ENCODE assay signal across 8 cellular contexts in the genomic region with DNA sequence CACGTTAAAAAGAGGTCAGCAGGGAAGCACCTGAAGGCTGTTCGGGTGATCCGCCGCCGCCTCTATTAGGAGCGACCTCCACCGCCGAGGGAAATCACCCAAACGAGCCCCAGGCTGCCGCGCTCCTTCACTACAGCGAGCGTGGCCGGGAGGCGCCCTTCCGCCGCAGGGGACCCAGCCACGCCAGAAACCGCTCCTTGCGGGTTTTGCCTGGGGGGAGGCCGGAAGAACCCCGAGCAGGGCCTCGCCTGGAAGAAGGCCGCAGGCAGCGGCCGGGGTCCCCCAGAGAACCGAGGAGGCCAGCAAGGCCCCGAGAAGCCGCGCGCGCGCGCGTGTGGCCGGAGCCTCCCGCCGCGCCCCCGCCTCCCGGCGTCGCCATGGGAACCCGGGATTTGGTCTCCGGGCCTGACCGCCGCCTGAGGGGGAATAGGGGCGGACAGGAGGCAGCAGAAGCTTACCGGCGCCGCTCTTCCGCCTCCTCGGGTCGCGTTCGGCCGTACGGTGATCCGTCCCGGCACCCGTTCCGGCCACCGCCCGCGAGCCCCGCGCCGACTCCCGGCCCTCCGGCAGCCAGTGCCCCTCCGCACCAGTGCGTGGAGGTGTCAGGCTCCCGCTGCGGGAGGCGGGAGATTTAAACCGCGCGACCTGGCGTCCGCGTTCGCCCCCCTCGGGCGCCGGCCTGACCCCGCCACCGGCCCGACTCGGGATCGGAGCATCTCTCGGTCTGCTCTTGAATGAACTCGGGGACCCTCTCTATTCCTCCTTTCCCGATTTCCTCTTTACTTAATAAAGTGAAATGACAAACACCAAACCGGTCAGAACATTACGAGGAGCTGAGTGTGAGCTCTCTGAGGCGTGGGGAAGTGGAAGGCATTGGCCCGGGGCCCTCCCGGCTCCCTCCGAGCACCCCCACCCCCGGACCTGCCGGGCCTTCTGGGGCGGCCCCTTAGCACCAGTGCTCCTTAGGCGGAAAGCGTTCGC. TPM values are rescaled to one million over a fixed set of nuclear protein-coding genes. Genes with fewer than 3 reads are reported as not detected.
DNase-seq lines count a peak whose midpoint lies in the region; ATAC-seq and TF ChIP-seq lines count a peak whose summit lies in the region.

A gene (minus strand): TSS at position 606 of the 981 bp plus-strand sequence. CDS start 42,757 bp downstream, outside the sequence.

- H3K36me3 Mint-ChIP-seq in activated naive CD4-positive, alpha-beta T cell treated with anti-CD3 and anti-CD28 coated beads, Interleukin-2, amount 10 ng/mL, durations not matched to agents 7 days and 5 days, result no peaks in the 10 kb centered on the region

- peak within 1 kb of the TSS; percentile 53 to 57 (median 55) for H3K4me3 ChIP-seq in thyroid gland (replicated peaks in 1 of 3)

- no peak for TF ChIP-seq CTCF in omental fat pad (IDR thresholded peaks at IDR 0.05)
- peak in 1 of 6 experiments; percentile 11 for TF ChIP-seq CTCF in thyroid gland (IDR thresholded peaks at IDR 0.05)

- peak within 1 kb of the TSS; percentile 86 for H3K4me3 Mint-ChIP-seq in activated naive CD4-positive, alpha-beta T cell treated with anti-CD3 and anti-CD28 coated beads, Interleukin-2, amount 10 ng/mL, durations not matched to agents 7 days and 5 days

- H3K27me3 Mint-ChIP-seq in activated naive CD4-positive, alpha-beta T cell treated with anti-CD3 and anti-CD28 coated beads, Interleukin-2, amount 10 ng/mL, durations not matched to agents 7 days and 5 days, result peaks cover 3% of the 10 kb centered on the region

- no peaks in the 10 kb centered on the region for H3K4me1 ChIP-seq in thyroid gland

- peak; percentile 71 for ATAC-seq in GM21786 (IDR thresholded peaks at IDR 0.05; ENCODE audit: unreplicated experiment)
- ATAC-seq in omental fat pad (ENCODE audit: low FRiP score), result peak; percentile 81

- WGBS in thyroid gland, 2 donors, result 0 to 1% methylated on average over 19 to 51 of the region's 105 CpGs

- H3K27me3 ChIP-seq in thyroid gland, result no peaks in the 10 kb centered on the region

- peak within 1 kb of the TSS; percentile 82 for H3K27ac Mint-ChIP-seq in activated naive CD4-positive, alpha-beta T cell treated with anti-CD3 and anti-CD28 coated beads, Interleukin-2, amount 10 ng/mL, durations not matched to agents 7 days and 5 days

- peaks cover 14% of the 10 kb centered on the region for H3K4me1 Mint-ChIP-seq in activated naive CD4-positive, alpha-beta T cell treated with anti-CD3 and anti-CD28 coated beads, Interleukin-2, amount 10 ng/mL, durations not matched to agents 7 days and 5 days

- intact Hi-C loops in thyroid gland (cut with DNase I), result loop anchor here (5.0 kb wide), 1 partner anchor 284 kb away; no protein-coding TSS in a partner anchor

- in situ Hi-C loops in SK-MEL-5 (cut with HindIII; ENCODE audit: low pct_unique_long_range_greater_than_20kb, low sequenced_read_pairs), result no loop called here

- peak; percentile 75 for DNase-seq in ELR (ENCODE audit: low read depth)
- DNase-seq in SK-MEL-5 (ENCODE audit: low read depth, low spot score), result peak; percentile 46
- peak; percentile 72 for DNase-seq in activated naive CD4-positive, alpha-beta T cell treated with anti-CD3 and anti-CD28 coated beads, Interleukin-2, amount 10 ng/mL, durations not matched to agents 7 days and 5 days
- peak; percentile 62 for DNase-seq in germinal center (ENCODE audit: low spot score)
- DNase-seq in omental fat pad (ENCODE audit: low spot score), result peak; percentile 39
- DNase-seq in thyroid gland, result peak; percentile 79 to 81

- H3K36me3 ChIP-seq in KOPT-K1 (ENCODE audit: insufficient read depth, low read length) (no peaks in the 10 kb centered on the region), thyroid gland (no peaks in the 10 kb centered on the region)

- TF ChIP-seq POLR2A in thyroid gland (IDR thresholded peaks at IDR 0.05), result peak in 1 of 2 donors; percentile 6

- H3K27ac ChIP-seq in KOPT-K1 (ENCODE audit: low read depth, low read length, poor library complexity, severe bottlenecking) (peak within 1 kb of the TSS; percentile 71), thyroid gland (peak within 1 kb of the TSS; percentile 77 to 91 (median 83))

- H3K9me3 Mint-ChIP-seq in activated naive CD4-positive, alpha-beta T cell treated with anti-CD3 and anti-CD28 coated beads, Interleukin-2, amount 10 ng/mL, durations not matched to agents 7 days and 5 days, result no peaks in the 10 kb centered on the region

- CTCF ChIA-PET in activated naive CD4-positive, alpha-beta T cell treated with anti-CD3 and anti-CD28 coated beads, Interleukin-2, amount 10 ng/mL, durations not matched to agents 7 days and 5 days (lab: Charles Lee), result interaction anchor here (1.1 to 6.5 kb wide), 7 partner anchors 16 to 944 kb away, joined by 3 to 42 read pairs (median 5); a partner anchor contains a TSS

- H3K9me3 ChIP-seq in KOPT-K1 (ENCODE audit: insufficient read depth, low read length, poor library complexity, severe bottlenecking) (no peaks in the 10 kb centered on the region), thyroid gland (no peaks in the 10 kb centered on the region)

RNA-seq across cellular contexts. Expression of the gene that starts here (rescaled TPM):
- 0.61 and 2.1 TPM in 2 replicates for total RNA-seq in SK-MEL-5 (2014; rRNA removed; shearing (Covaris generic))
- polyA plus RNA-seq in SK-MEL-5 (2015; cell fraction: cytosol; rRNA removed), result 0.79 and 1.3 TPM in 2 replicates
- 5.0 and 7.2 TPM in 2 replicates for polyA plus RNA-seq in SK-MEL-5 (2015; cell fraction: nucleus; rRNA removed)
- 10 to 100 TPM in 2 of 4 donors, 1 to 10 TPM in 2; 3.4 to 14.0 (median 9.9) TPM for total RNA-seq in omental fat pad
- total RNA-seq in thyroid gland, result 10 to 100 TPM; 12.1 to 35.7 (median 17.5) TPM

Comparison
In these comparisons a context has a peak if more than half of its experiments do, and no peak if none do; other contexts are left out.
1. Peak in every context shown above with its lines: DNase-seq, ATAC-seq, H3K4me3 ChIP-seq and H3K27ac ChIP-seq.